ENCODE assay signal across 11 cellular contexts in genomic region chr6:132392792-132393191, GRCh38. TPM values are rescaled to one million over a fixed set of nuclear protein-coding genes. Genes with fewer than 3 reads are reported as not detected.
A peak's percentile ranks its signal among the peaks of the same experiment; 100 is the strongest.
DNase-seq lines count a peak whose midpoint lies in the region; ATAC-seq and TF ChIP-seq lines count a peak whose summit lies in the region.
"Had no signal": no experiment of that assay in that cellular context is flagged by ENCODE, and none has a peak within 500 bp of the region (broad histone marks: within the 10 kb centered on the region; RNA-seq: fewer than 3 reads in every experiment).

No MANE protein-coding gene starts in this region.

- no peak overlapping the region for H3K4me3 Mint-ChIP-seq in progenitor cell of endocrine pancreas (ENCODE audit: low read depth)
- H3K4me3 Mint-ChIP-seq in naive thymus-derived CD8-positive, alpha-beta T cell = no peak overlapping the region
- H3K4me3 Mint-ChIP-seq in osteocyte (ENCODE audit: unreplicated experiment) = no peak overlapping the region
- H3K4me3 Mint-ChIP-seq: activated CD4-positive, alpha-beta T cell treated with anti-CD3 and anti-CD28 coated beads for 36 hours; stimulated activated effector memory CD8-positive, alpha-beta T cell treated with anti-CD3 and anti-CD28 coated beads, Interleukin-12 subunit alpha, Interleukin-12 subunit beta, amount 100 ng/mL, for 72 hours had no signal

- H3K4me1 Mint-ChIP-seq in progenitor cell of endocrine pancreas (ENCODE audit: low read depth) (peaks cover 12% of the 10 kb centered on the region), osteocyte (ENCODE audit: unreplicated experiment) (peaks cover 22% of the 10 kb centered on the region)
- H3K4me1 Mint-ChIP-seq in naive thymus-derived CD8-positive, alpha-beta T cell = peaks cover 0 to 15% (median 0%) of the 10 kb centered on the region in 4 donors
- H3K4me1 Mint-ChIP-seq: activated CD4-positive, alpha-beta T cell treated with anti-CD3 and anti-CD28 coated beads for 36 hours; stimulated activated effector memory CD8-positive, alpha-beta T cell treated with anti-CD3 and anti-CD28 coated beads, Interleukin-12 subunit alpha, Interleukin-12 subunit beta, amount 100 ng/mL, for 72 hours had no signal

- H3K36me3 Mint-ChIP-seq in progenitor cell of endocrine pancreas (ENCODE audit: insufficient read depth) = peaks cover 5% of the 10 kb centered on the region
- H3K36me3 Mint-ChIP-seq in naive thymus-derived CD8-positive, alpha-beta T cell = peaks cover 0 to 11% (median 3%) of the 10 kb centered on the region in 3 donors
- peaks cover 12% of the 10 kb centered on the region for H3K36me3 Mint-ChIP-seq in osteocyte (ENCODE audit: unreplicated experiment)
- H3K36me3 Mint-ChIP-seq: stimulated activated effector memory CD8-positive, alpha-beta T cell treated with anti-CD3 and anti-CD28 coated beads, Interleukin-12 subunit alpha, Interleukin-12 subunit beta, amount 100 ng/mL, for 72 hours had no signal

- TF ChIP-seq CTCF in GM12873 (IDR thresholded peaks at IDR 0.05; ENCODE audit: insufficient read depth, low read depth, low read length, missing control alignments) = peak; percentile 40
- peak; percentile 73 for TF ChIP-seq CTCF in epithelial cell of proximal tubule (conservative IDR thresholded peaks at IDR 0.05; ENCODE audit: low read depth, low read length)
- peak; percentile 50 for TF ChIP-seq CTCF in progenitor cell of endocrine pancreas (IDR thresholded peaks at IDR 0.05; ENCODE audit: unreplicated experiment)
- no peak for TF ChIP-seq CTCF in osteocyte (IDR thresholded peaks at IDR 0.05)

- peak; percentile 51 for DNase-seq in OCI-M1 (lab: John Stamatoyannopoulos, UW)
- peak; percentile 18 for DNase-seq in epithelial cell of proximal tubule (ENCODE audit: low read depth)
- DNase-seq in progenitor cell of endocrine pancreas (ENCODE audit: low spot score, unreplicated experiment) = no peak
- DNase-seq in NCI-H128 (lab: John Stamatoyannopoulos, UW; ENCODE audit: unreplicated experiment) = no peak
- DNase-seq in T-helper 1 cell = no peak
- DNase-seq in naive thymus-derived CD8-positive, alpha-beta T cell = no peak
- no peak for DNase-seq in osteocyte (ENCODE audit: extremely low spot score, unreplicated experiment)
- DNase-seq: activated CD4-positive, alpha-beta T cell treated with anti-CD3 and anti-CD28 coated beads for 36 hours; aorta had no signal

- ATAC-seq in naive thymus-derived CD8-positive, alpha-beta T cell = no peak
- ATAC-seq: activated CD4-positive, alpha-beta T cell treated with anti-CD3 and anti-CD28 coated beads for 36 hours; stimulated activated effector memory CD8-positive, alpha-beta T cell treated with anti-CD3 and anti-CD28 coated beads, Interleukin-12 subunit alpha, Interleukin-12 subunit beta, amount 100 ng/mL, for 72 hours had no signal

- no peak overlapping the region for H3K27ac Mint-ChIP-seq in progenitor cell of endocrine pancreas
- no peak overlapping the region for H3K27ac Mint-ChIP-seq in naive thymus-derived CD8-positive, alpha-beta T cell
- no peak overlapping the region for H3K27ac Mint-ChIP-seq in osteocyte (ENCODE audit: unreplicated experiment)
- H3K27ac Mint-ChIP-seq: activated CD4-positive, alpha-beta T cell treated with anti-CD3 and anti-CD28 coated beads for 36 hours; stimulated activated effector memory CD8-positive, alpha-beta T cell treated with anti-CD3 and anti-CD28 coated beads, Interleukin-12 subunit alpha, Interleukin-12 subunit beta, amount 100 ng/mL, for 72 hours had no signal

- POLR2A ChIA-PET in naive thymus-derived CD8-positive, alpha-beta T cell (lab: Charles Lee) = no interaction called here

- H3K27me3 Mint-ChIP-seq in progenitor cell of endocrine pancreas (peaks cover 10% of the 10 kb centered on the region), osteocyte (ENCODE audit: unreplicated experiment) (no peaks in the 10 kb centered on the region)
- H3K27me3 Mint-ChIP-seq in naive thymus-derived CD8-positive, alpha-beta T cell = peaks cover 8 to 41% (median 12%) of the 10 kb centered on the region in 5 donors

- peaks cover 23% of the 10 kb centered on the region for H3K9me3 Mint-ChIP-seq in progenitor cell of endocrine pancreas (ENCODE audit: low read depth)
- H3K9me3 Mint-ChIP-seq in naive thymus-derived CD8-positive, alpha-beta T cell = peaks cover 12 to 48% (median 25%) of the 10 kb centered on the region in 9 donors
- peaks cover 27% of the 10 kb centered on the region for H3K9me3 Mint-ChIP-seq in osteocyte (ENCODE audit: unreplicated experiment)

- no peak overlapping the region for H3K4me3 ChIP-seq in epithelial cell of proximal tubule (ENCODE audit: low read depth, low read length)

RNA-seq across cellular contexts. Expression of gene MOXD1, which starts 8.5 kb away (rescaled TPM):
- total RNA-seq in epithelial cell of proximal tubule (28.5 and 47.9 TPM in 2 replicates), progenitor cell of endocrine pancreas (8.4 and 8.9 TPM in 2 replicates), osteocyte (8.0 and 8.2 TPM in 2 replicates)
- total RNA-seq in naive thymus-derived CD8-positive, alpha-beta T cell = under 1 TPM; 0.16 to 0.22 TPM
- not detected for polyA plus RNA-seq in naive thymus-derived CD8-positive, alpha-beta T cell
- total RNA-seq: activated CD4-positive, alpha-beta T cell treated with anti-CD3 and anti-CD28 coated beads for 36 hours had no signal

Comparison
In these comparisons a context has a peak if more than half of its experiments do, and no peak if none do; other contexts are left out.
1. DNase-seq: peak in OCI-M1 (single experiment) and epithelial cell of proximal tubule (single experiment); none in progenitor cell of endocrine pancreas (single experiment), NCI-H128 (single experiment), T-helper 1 cell (0 of 5), naive thymus-derived CD8-positive, alpha-beta T cell (0 of 10) and osteocyte (single experiment).